8 cellular contexts compared by ENCODE assay signal in genomic region chr1:220689696-220690095, GRCh38. TPM values are rescaled to one million over a fixed set of nuclear protein-coding genes. Genes with fewer than 3 reads are reported as not detected.
DNase-seq lines count a peak whose midpoint lies in the region; ATAC-seq and TF ChIP-seq lines count a peak whose summit lies in the region.

No MANE protein-coding gene starts in this region.

- CTCF ChIA-PET in Panc1 (lab: Charles Lee): no interaction called here

- H3K4me1 ChIP-seq in Panc1 (ENCODE audit: control insufficient read depth, insufficient read depth, low read length) (no peaks in the 10 kb centered on the region; the same call in 1 of the 2 replicates), osteoblast (ENCODE audit: insufficient read depth, low read length) (peaks cover 5% of the 10 kb centered on the region)

- H2AFZ ChIP-seq in osteoblast (ENCODE audit: low read length): peak overlapping the region; percentile 68

- peak overlapping the region; percentile 81; the same call in 1 of the 2 replicates for H3K27ac ChIP-seq in C4-2B
- H3K27ac ChIP-seq in Panc1 (ENCODE audit: low read length): no peak overlapping the region
- H3K27ac ChIP-seq in osteoblast (ENCODE audit: low read depth, low read length): no peak overlapping the region

- H3K36me3 ChIP-seq in Panc1 (ENCODE audit: control insufficient read depth, insufficient read depth, low read length) (no peaks in the 10 kb centered on the region; the same call in 1 of the 2 replicates), osteoblast (ENCODE audit: insufficient read depth, low read length) (no peaks in the 10 kb centered on the region)

- intact Hi-C loops in Panc1 (cut with micrococcal nuclease; ENCODE audit: unreplicated experiment): loop anchor here (5.0 to 10.0 kb wide), 2 partner anchors 43 to 405 kb away; no protein-coding TSS in a partner anchor

- H3K4me3 ChIP-seq in Panc1 (ENCODE audit: low read depth in 2 of 2, low read length in 2 of 2): peak overlapping the region; percentile 50 to 55
- peak overlapping the region; percentile 83 for H3K4me3 ChIP-seq in epithelial cell of proximal tubule (ENCODE audit: low read depth, low read length)
- peak overlapping the region; percentile 71 for H3K4me3 ChIP-seq in osteoblast (ENCODE audit: insufficient read depth, low read length)

- DNase-seq in Panc1 (ENCODE audit: low read depth, low spot score) (no peak), epithelial cell of proximal tubule (ENCODE audit: low read depth) (no peak), osteoblast (ENCODE audit: insufficient read length, low spot score, missing footprints) (no peak), SKM-1 (lab: John Stamatoyannopoulos, UW; ENCODE audit: unreplicated experiment) (no peak), nucleus accumbens (lab: John Stamatoyannopoulos, UW) (no peak), NCI-H748 treated with DMSO at 0.1 percent for 48 hours (lab: John Stamatoyannopoulos, UW) (no peak), foreskin melanocyte (no peak)

- no peak for TF ChIP-seq CTCF in C4-2B (conservative IDR thresholded peaks at IDR 0.05)
- 0 out of 2 replicates have a peak, but pooled peaks have one; percentile 6 for TF ChIP-seq CTCF in Panc1 (IDR thresholded peaks at IDR 0.05)
- TF ChIP-seq CTCF in epithelial cell of proximal tubule (conservative IDR thresholded peaks at IDR 0.05; ENCODE audit: low read depth, low read length): no peak
- TF ChIP-seq CTCF in osteoblast (IDR thresholded peaks at IDR 0.05; ENCODE audit: extremely low read depth, low read depth, low read length): no peak

- H3K79me2 ChIP-seq in osteoblast (ENCODE audit: insufficient read depth, low read length): no peaks in the 10 kb centered on the region

- peak overlapping the region; percentile 87 for H3K4me2 ChIP-seq in osteoblast (ENCODE audit: insufficient read depth, low read length)

- no peak for ATAC-seq in Panc1

- in situ Hi-C loops in Panc1 (cut with HindIII; ENCODE audit: low pct_unique_long_range_greater_than_20kb, low sequenced_read_pairs): no loop called here

- no peaks in the 10 kb centered on the region for H3K9me3 ChIP-seq in Panc1 (ENCODE audit: control insufficient read depth, insufficient read depth, low read depth, low read length)
- H3K9me3 ChIP-seq in osteoblast (ENCODE audit: low read depth, low read length): no peaks in the 10 kb centered on the region

- H4K20me1 ChIP-seq in osteoblast (ENCODE audit: insufficient read depth, low read length): no peaks in the 10 kb centered on the region

- BruUV-seq in Panc1 (replicated peaks; lab: Mats Ljungman, UMichigan): no TSS peak

- POLR2A ChIA-PET in Panc1 (lab: Charles Lee): no interaction called here

- H3K27me3 ChIP-seq in Panc1 (ENCODE audit: control insufficient read depth, insufficient read depth, low read length) (no peaks in the 10 kb centered on the region; the same call in 1 of the 2 replicates), osteoblast (ENCODE audit: insufficient read depth, low read length) (peaks cover 29% of the 10 kb centered on the region)

RNA-seq across cellular contexts. Expression of gene C1orf115, which starts 0.5 kb away (rescaled TPM):
- total RNA-seq in Panc1 (2021; ENCODE audit: unreplicated experiment) (3.9 TPM), epithelial cell of proximal tubule (5.5 and 6.7 TPM in 2 replicates), osteoblast (0.29 and 0.36 TPM in 2 replicates)
- 5.5 TPM for polyA plus RNA-seq in Panc1 (2012; ENCODE audit: insufficient read length)

RNA-seq across cellular contexts. Expression of gene MTARC2, which starts 58.4 kb away (rescaled TPM):
- total RNA-seq in Panc1 (2021; ENCODE audit: unreplicated experiment) (10.1 TPM), epithelial cell of proximal tubule (7.7 and 13.8 TPM in 2 replicates), osteoblast (7.7 and 9.4 TPM in 2 replicates)
- polyA plus RNA-seq in Panc1 (2012; ENCODE audit: insufficient read length): 7.6 TPM
